ENCODE assay signal across 1 cellular context in the genomic region with DNA sequence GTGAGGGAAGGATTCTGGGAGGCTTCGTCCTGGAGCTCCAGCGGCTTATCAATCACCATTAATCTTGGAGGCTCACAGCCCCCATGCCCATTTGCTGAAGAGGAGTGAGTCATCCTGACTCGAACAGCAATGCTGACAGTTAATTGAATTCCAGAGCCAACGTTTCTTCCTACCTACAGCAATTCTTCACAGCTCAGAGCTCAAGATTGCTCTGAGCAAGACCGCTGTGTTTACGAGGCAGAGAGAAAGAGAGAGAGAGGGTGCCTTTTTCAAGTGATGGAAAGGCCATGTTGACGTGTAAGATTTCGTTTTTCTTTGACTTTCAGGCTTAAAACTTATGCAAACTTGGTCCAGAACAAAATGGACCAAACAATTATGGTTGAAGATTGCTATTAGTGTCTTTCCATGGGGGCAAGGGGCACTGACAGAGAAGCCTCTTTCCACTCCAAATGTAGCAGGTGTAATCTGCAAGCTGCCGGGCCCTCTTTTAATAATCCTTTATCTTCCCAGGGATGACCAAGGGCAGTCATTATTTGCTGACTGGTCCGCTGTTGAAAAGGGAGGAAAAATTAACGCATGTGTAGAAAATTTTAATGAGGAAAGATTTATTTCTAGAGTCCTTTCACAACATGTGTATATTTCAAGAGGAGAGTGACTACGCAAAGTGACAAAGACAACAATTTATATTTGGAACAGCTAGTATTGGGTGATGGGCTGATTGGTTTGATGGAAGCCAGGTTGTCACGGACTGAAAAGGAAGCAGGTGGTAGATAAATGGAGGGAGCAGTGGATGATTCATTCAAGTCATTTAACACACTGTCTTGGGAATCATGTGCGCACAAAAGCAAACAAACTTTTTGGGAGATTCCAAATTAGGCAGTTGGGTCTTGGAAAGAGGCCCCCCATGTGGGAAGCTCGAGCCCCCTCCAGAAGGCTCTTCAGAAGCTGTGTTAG.
A peak's percentile ranks its signal among the peaks of the same experiment; 100 is the strongest.
TF ChIP-seq lines count a peak whose summit lies in the region.

No MANE protein-coding gene starts in this region.

TF ChIP-seq in K562, 482 proteins besides CTCF, POLR2A, EP300 and RAD21 (continued from another document and continues in another):
- TF ChIP-seq E4F1 (CRISPR knock-in tag; IDR thresholded peaks at IDR 0.05; ENCODE audit: borderline replicate concordance) (no peak), ARID2 (IDR thresholded peaks at IDR 0.05) (no peak), ERF (CRISPR knock-in tag; IDR thresholded peaks at IDR 0.05) (no peak), SETDB1 (IDR thresholded peaks at IDR 0.05; ENCODE audit: low read length) (no peak), ZNF12 (CRISPR knock-in tag; IDR thresholded peaks at IDR 0.05) (no peak), ZNF408 (CRISPR knock-in tag; IDR thresholded peaks at IDR 0.05; ENCODE audit: low read depth) (no peak), CREB3 (tag; conservative IDR thresholded peaks at IDR 0.05; ENCODE audit: low read depth) (no peak), ZNF124 (CRISPR knock-in tag; IDR thresholded peaks at IDR 0.05) (no peak), RAD51 (IDR thresholded peaks at IDR 0.05; ENCODE audit: borderline replicate concordance, low read depth) (no peak), ZNF551 (CRISPR knock-in tag; IDR thresholded peaks at IDR 0.05) (no peak), U2AF1 (optimal IDR thresholded peaks at IDR 0.05; ENCODE audit: low read depth, low read length) (no peak), CXXC5 (CRISPR knock-in tag; IDR thresholded peaks at IDR 0.05) (no peak), PTTG1 (tag; IDR thresholded peaks at IDR 0.05; ENCODE audit: low read depth) (no peak), HDAC3 (IDR thresholded peaks at IDR 0.05; ENCODE audit: borderline replicate concordance, partially characterized antibody) (no peak), ZNF232 (CRISPR knock-in tag; IDR thresholded peaks at IDR 0.05) (no peak), ZNF764 (CRISPR knock-in tag; IDR thresholded peaks at IDR 0.05; ENCODE audit: low read depth) (no peak), GABPB2 (CRISPR knock-in tag; conservative IDR thresholded peaks at IDR 0.05) (no peak), ARNT (IDR thresholded peaks at IDR 0.05) (no peak), MAFG (tag; conservative IDR thresholded peaks at IDR 0.05) (peak; percentile 50), ZNF717 (CRISPR knock-in tag; IDR thresholded peaks at IDR 0.05) (no peak), CBX8 (IDR thresholded peaks at IDR 0.05; ENCODE audit: borderline replicate concordance, extremely low read depth, low read depth, low read length, poor library complexity, severe bottlenecking) (no peak), POLR2G (IDR thresholded peaks at IDR 0.05; ENCODE audit: low read depth, low read length) (no peak), ZNF507 (tag; conservative IDR thresholded peaks at IDR 0.05) (no peak), ATF6 (CRISPR knock-in tag; IDR thresholded peaks at IDR 0.05) (no peak), ZKSCAN3 (CRISPR knock-in tag; IDR thresholded peaks at IDR 0.05) (no peak), ZNF311 (CRISPR knock-in tag; IDR thresholded peaks at IDR 0.05) (0 out of 2 replicates have a peak, but pooled peaks have one; percentile 19), FOXA3 (CRISPR knock-in tag; conservative IDR thresholded peaks at IDR 0.05 in 1 of 2, IDR thresholded peaks at IDR 0.05 in 1 of 2) (no peak), STAT5A (IDR thresholded peaks at IDR 0.05; ENCODE audit: borderline replicate concordance, low read length) (no peak), NFRKB (IDR thresholded peaks at IDR 0.05; ENCODE audit: low read depth) (0 out of 2 replicates have a peak, but pooled peaks have one; percentile 38), ZNF57 (CRISPR knock-in tag; IDR thresholded peaks at IDR 0.05) (no peak), FOXK1 (CRISPR knock-in tag; IDR thresholded peaks at IDR 0.05; ENCODE audit: borderline replicate concordance) (no peak), LCOR (CRISPR knock-in tag; IDR thresholded peaks at IDR 0.05) (no peak), ZNF431 (CRISPR knock-in tag; IDR thresholded peaks at IDR 0.05) (0 out of 2 replicates have a peak, but pooled peaks have one; percentile 15), MXI1 (IDR thresholded peaks at IDR 0.05; ENCODE audit: low read depth, low read length) (no peak), FOXP1 (CRISPR knock-in tag; IDR thresholded peaks at IDR 0.05) (peak; percentile 15; the same call in 1 of the 2 replicates), GATAD2A (IDR thresholded peaks at IDR 0.05) (0 out of 2 replicates have a peak, but pooled peaks have one; percentile 57), CC2D1A (IDR thresholded peaks at IDR 0.05) (no peak), CREB1 (IDR thresholded peaks at IDR 0.05) (no peak), CREB1 (CRISPR knock-in tag; IDR thresholded peaks at IDR 0.05) (no peak), SREBF1 (IDR thresholded peaks at IDR 0.05; ENCODE audit: borderline replicate concordance, low read depth, low read length) (no peak), EHMT2 (IDR thresholded peaks at IDR 0.05) (no peak), ZBTB8A (IDR thresholded peaks at IDR 0.05; ENCODE audit: partially characterized antibody) (no peak), PRDM10 (IDR thresholded peaks at IDR 0.05; ENCODE audit: partially characterized antibody) (no peak), ZNF354B (CRISPR knock-in tag; IDR thresholded peaks at IDR 0.05) (no peak), SRSF3 (IDR thresholded peaks at IDR 0.05; ENCODE audit: insufficient read depth, low read length) (no peak), RBM39 (optimal IDR thresholded peaks at IDR 0.05; ENCODE audit: low read depth, low read length) (no peak), NR4A1 (CRISPR knock-in tag; IDR thresholded peaks at IDR 0.05) (no peak), NR4A1 (tag; IDR thresholded peaks at IDR 0.05) (no peak), NFATC3 (IDR thresholded peaks at IDR 0.05) (no peak), KAT7 (CRISPR knock-in tag; IDR thresholded peaks at IDR 0.05; ENCODE audit: borderline replicate concordance) (no peak), SNIP1 (IDR thresholded peaks at IDR 0.05; ENCODE audit: low read depth) (no peak), TFAM (CRISPR knock-in tag; conservative IDR thresholded peaks at IDR 0.05) (no peak), ATF7 (IDR thresholded peaks at IDR 0.05) (0 out of 2 replicates have a peak, but pooled peaks have one; percentile 23)
- TF ChIP-seq, protein P1, sequence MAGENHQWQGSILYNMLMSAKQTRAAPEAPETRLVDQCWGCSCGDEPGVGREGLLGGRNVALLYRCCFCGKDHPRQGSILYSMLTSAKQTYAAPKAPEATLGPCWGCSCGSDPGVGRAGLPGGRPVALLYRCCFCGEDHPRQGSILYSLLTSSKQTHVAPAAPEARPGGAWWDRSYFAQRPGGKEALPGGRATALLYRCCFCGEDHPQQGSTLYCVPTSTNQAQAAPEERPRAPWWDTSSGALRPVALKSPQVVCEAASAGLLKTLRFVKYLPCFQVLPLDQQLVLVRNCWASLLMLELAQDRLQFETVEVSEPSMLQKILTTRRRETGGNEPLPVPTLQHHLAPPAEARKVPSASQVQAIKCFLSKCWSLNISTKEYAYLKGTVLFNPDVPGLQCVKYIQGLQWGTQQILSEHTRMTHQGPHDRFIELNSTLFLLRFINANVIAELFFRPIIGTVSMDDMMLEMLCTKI (IDR thresholded peaks at IDR 0.05; ENCODE audit: partially characterized antibody) = no peak
- TF ChIP-seq, protein P2, sequence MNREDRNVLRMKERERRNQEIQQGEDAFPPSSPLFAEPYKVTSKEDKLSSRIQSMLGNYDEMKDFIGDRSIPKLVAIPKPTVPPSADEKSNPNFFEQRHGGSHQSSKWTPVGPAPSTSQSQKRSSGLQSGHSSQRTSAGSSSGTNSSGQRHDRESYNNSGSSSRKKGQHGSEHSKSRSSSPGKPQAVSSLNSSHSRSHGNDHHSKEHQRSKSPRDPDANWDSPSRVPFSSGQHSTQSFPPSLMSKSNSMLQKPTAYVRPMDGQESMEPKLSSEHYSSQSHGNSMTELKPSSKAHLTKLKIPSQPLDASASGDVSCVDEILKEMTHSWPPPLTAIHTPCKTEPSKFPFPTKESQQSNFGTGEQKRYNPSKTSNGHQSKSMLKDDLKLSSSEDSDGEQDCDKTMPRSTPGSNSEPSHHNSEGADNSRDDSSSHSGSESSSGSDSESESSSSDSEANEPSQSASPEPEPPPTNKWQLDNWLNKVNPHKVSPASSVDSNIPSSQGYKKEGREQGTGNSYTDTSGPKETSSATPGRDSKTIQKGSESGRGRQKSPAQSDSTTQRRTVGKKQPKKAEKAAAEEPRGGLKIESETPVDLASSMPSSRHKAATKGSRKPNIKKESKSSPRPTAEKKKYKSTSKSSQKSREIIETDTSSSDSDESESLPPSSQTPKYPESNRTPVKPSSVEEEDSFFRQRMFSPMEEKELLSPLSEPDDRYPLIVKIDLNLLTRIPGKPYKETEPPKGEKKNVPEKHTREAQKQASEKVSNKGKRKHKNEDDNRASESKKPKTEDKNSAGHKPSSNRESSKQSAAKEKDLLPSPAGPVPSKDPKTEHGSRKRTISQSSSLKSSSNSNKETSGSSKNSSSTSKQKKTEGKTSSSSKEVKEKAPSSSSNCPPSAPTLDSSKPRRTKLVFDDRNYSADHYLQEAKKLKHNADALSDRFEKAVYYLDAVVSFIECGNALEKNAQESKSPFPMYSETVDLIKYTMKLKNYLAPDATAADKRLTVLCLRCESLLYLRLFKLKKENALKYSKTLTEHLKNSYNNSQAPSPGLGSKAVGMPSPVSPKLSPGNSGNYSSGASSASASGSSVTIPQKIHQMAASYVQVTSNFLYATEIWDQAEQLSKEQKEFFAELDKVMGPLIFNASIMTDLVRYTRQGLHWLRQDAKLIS (CRISPR knock-in tag; IDR thresholded peaks at IDR 0.05) = no peak
- TF ChIP-seq, protein P3, sequence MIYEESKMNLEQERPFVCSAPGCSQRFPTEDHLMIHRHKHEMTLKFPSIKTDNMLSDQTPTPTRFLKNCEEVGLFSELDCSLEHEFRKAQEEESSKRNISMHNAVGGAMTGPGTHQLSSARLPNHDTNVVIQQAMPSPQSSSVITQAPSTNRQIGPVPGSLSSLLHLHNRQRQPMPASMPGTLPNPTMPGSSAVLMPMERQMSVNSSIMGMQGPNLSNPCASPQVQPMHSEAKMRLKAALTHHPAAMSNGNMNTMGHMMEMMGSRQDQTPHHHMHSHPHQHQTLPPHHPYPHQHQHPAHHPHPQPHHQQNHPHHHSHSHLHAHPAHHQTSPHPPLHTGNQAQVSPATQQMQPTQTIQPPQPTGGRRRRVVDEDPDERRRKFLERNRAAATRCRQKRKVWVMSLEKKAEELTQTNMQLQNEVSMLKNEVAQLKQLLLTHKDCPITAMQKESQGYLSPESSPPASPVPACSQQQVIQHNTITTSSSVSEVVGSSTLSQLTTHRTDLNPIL (CRISPR knock-in tag; IDR thresholded peaks at IDR 0.05) = no peak
